ENCODE assay signal across 10 cellular contexts in genomic region chr9:106287108-106287631, GRCh38.
DNase-seq lines count a peak whose midpoint lies in the region; ATAC-seq, FAIRE-seq and TF ChIP-seq lines count a peak whose summit lies in the region.
"Had no signal": no experiment of that assay in that cellular context is flagged by ENCODE, and none has a peak within 500 bp of the region (broad histone marks: within the 10 kb centered on the region; RNA-seq: fewer than 3 reads in every experiment).

No MANE protein-coding gene starts in this region.

- H3K4me1 Mint-ChIP-seq in mesothelial cell of epicardium = peaks cover 44% of the 10 kb centered on the region

- H3K9me3 Mint-ChIP-seq in mesothelial cell of epicardium = no peaks in the 10 kb centered on the region

- no peak for TF ChIP-seq POLR2A in testis (IDR thresholded peaks at IDR 0.05)
- no peak for TF ChIP-seq POLR2A in right lobe of liver (IDR thresholded peaks at IDR 0.05)

- ATAC-seq in right lobe of liver = no peak
- no peak for ATAC-seq in HG02938 (IDR thresholded peaks at IDR 0.05; ENCODE audit: unreplicated experiment)

- H3K9me3 ChIP-seq in testis (no peaks in the 10 kb centered on the region), right lobe of liver (no peaks in the 10 kb centered on the region), small intestine (ENCODE audit: control insufficient read depth, low read depth) (no peaks in the 10 kb centered on the region)

- H3K36me3 Mint-ChIP-seq in mesothelial cell of epicardium = no peaks in the 10 kb centered on the region

- H3K4me3 ChIP-seq in bronchial epithelial cell (ENCODE audit: low read depth, low read length) (no peak overlapping the region), testis (peak overlapping the region in 1 of 2 donors; percentile 12), right lobe of liver (no peak overlapping the region), small intestine (ENCODE audit: low read depth in 1 of 2, low read length in 2 of 2) (no peak overlapping the region)

- TF ChIP-seq CTCF in bronchial epithelial cell (IDR thresholded peaks at IDR 0.05; ENCODE audit: insufficient read depth, low read length, severe bottlenecking) = no peak
- no peak for TF ChIP-seq CTCF in mesothelial cell of epicardium (IDR thresholded peaks at IDR 0.05; ENCODE audit: unreplicated experiment)
- no peak for TF ChIP-seq CTCF in testis (IDR thresholded peaks at IDR 0.05)
- no peak for TF ChIP-seq CTCF in right lobe of liver (IDR thresholded peaks at IDR 0.05)

- intact Hi-C loops in testis (cut with DNase I; ENCODE audit: low total_unique reads) (no loop called here), right lobe of liver (cut with DNase I) (no loop called here)

- H3K27ac ChIP-seq in testis = peak overlapping the region in 1 of 2 donors; percentile 20
- no peak overlapping the region for H3K27ac ChIP-seq in right lobe of liver
- no peak overlapping the region for H3K27ac ChIP-seq in small intestine (ENCODE audit: low read depth in 1 of 2, low read length in 1 of 2)

- peak overlapping the region; percentile 8 for H3K4me3 Mint-ChIP-seq in mesothelial cell of epicardium

- WGBS in testis, 2 donors = 4 to 11% methylated on average over 9 of the region's 9 CpGs
- WGBS in right lobe of liver (ENCODE audit: insufficient coverage, low coverage, low lambda C conversion rate, missing lambda C conversion rate) = 63% methylated on average over 9 of the region's 9 CpGs
- WGBS in small intestine, 3 donors = 34 to 42% (median 38%) methylated on average over 9 of the region's 9 CpGs

- no peaks in the 10 kb centered on the region for H3K27me3 Mint-ChIP-seq in mesothelial cell of epicardium (ENCODE audit: low read depth)

- FAIRE-seq in bronchial epithelial cell (lab: Jason Lieb, UNC) (no peak), small intestine (lab: Jason Lieb, UNC) (no peak)

- H3K4me1 ChIP-seq in testis (peaks cover 22% of the 10 kb centered on the region), right lobe of liver (no peaks in the 10 kb centered on the region), small intestine (ENCODE audit: control insufficient read depth in 2 of 2, insufficient read depth in 1 of 2, low read depth in 1 of 2, low read length in 1 of 2) (peaks cover 0 to 3% of the 10 kb centered on the region in 2 donors)

- H3K36me3 ChIP-seq in bronchial epithelial cell (ENCODE audit: control insufficient read depth, insufficient read depth, low read length) (no peaks in the 10 kb centered on the region), testis (ENCODE audit: low read depth, missing control alignments) (no peaks in the 10 kb centered on the region), right lobe of liver (no peaks in the 10 kb centered on the region), small intestine (ENCODE audit: control insufficient read depth in 2 of 2, insufficient read depth in 2 of 2, low read length in 2 of 2) (no peaks in the 10 kb centered on the region)

- peak; percentile 33 for DNase-seq in NCI-H69 (lab: John Stamatoyannopoulos, UW)
- DNase-seq in bronchial epithelial cell (ENCODE audit: low read depth) = peak; percentile 24
- no peak for DNase-seq in mesothelial cell of epicardium (ENCODE audit: low spot score in 2 of 2, unreplicated experiment in 2 of 2)
- peak; percentile 54 for DNase-seq in testis
- DNase-seq in right lobe of liver = no peak
- no peak for DNase-seq in small intestine
- DNase-seq in activated CD4-positive, alpha-beta T cell treated with anti-CD3 and anti-CD28 coated beads for 1 hour = no peak
- DNase-seq: activated CD4-positive, CD25-positive, alpha-beta regulatory T cell treated with anti-CD3 and anti-CD28 coated beads, Interleukin-2, amount 50 U/mL, for 72 hours; IMR-90 had no signal

- H3K27me3 ChIP-seq in bronchial epithelial cell (ENCODE audit: control insufficient read depth, insufficient read depth, low read length) (no peaks in the 10 kb centered on the region), testis (no peaks in the 10 kb centered on the region), right lobe of liver (no peaks in the 10 kb centered on the region), small intestine (ENCODE audit: control insufficient read depth in 2 of 2, insufficient read depth in 2 of 2, low read length in 2 of 2) (no peaks in the 10 kb centered on the region)

- H3K27ac Mint-ChIP-seq in mesothelial cell of epicardium = peak overlapping the region; percentile 92

Comparison
In these comparisons a context has a peak if more than half of its experiments do, and no peak if none do; other contexts are left out.
1. DNase-seq: peak in NCI-H69 (single experiment), bronchial epithelial cell (single experiment) and testis (single experiment); none in mesothelial cell of epicardium (0 of 2), right lobe of liver (0 of 3), small intestine (single experiment) and activated CD4-positive, alpha-beta T cell treated with anti-CD3 and anti-CD28 coated beads for 1 hour (single experiment).